ENCODE assay signal across 8 cellular contexts in genomic region chr1:167221126-167221803, GRCh38. TPM values are rescaled to one million over a fixed set of nuclear protein-coding genes. Genes with fewer than 3 reads are reported as not detected.
DNase-seq lines count a peak whose midpoint lies in the region; ATAC-seq and TF ChIP-seq lines count a peak whose summit lies in the region.

No MANE protein-coding gene starts in this region.

- H3K9ac ChIP-seq in SK-N-SH (peak overlapping the region; percentile 86), mucosa of stomach (ENCODE audit: low read length) (peak overlapping the region; percentile 90)

- TF ChIP-seq RAD21 in SK-N-SH (IDR thresholded peaks at IDR 0.05; ENCODE audit: low read length) = no peak

- H3K4me3 ChIP-seq in SK-N-SH (ENCODE audit: low read depth in 2 of 2, low read length in 1 of 2) (peak overlapping the region; percentile 85 to 100), mucosa of stomach (ENCODE audit: low read length) (peak overlapping the region; percentile 65), upper lobe of left lung (peak overlapping the region; percentile 62 to 93 (median 89))

- no peaks in the 10 kb centered on the region for H3K27me3 ChIP-seq in SK-N-SH (ENCODE audit: insufficient read depth)
- H3K27me3 ChIP-seq in mucosa of stomach (ENCODE audit: control insufficient read depth, insufficient read depth, low read length) = no peaks in the 10 kb centered on the region
- H3K27me3 ChIP-seq in upper lobe of left lung = no peaks in the 10 kb centered on the region

- TF ChIP-seq CTCF in SK-N-SH (IDR thresholded peaks at IDR 0.05) (no peak), upper lobe of left lung (IDR thresholded peaks at IDR 0.05) (no peak)

- peak overlapping the region; percentile 73 for H3K4me2 ChIP-seq in SK-N-SH

- peak; percentile 27 for DNase-seq in stimulated activated CD4-positive, alpha-beta T cell treated with anti-CD3 and anti-CD28 coated beads, Interleukin-12 subunit alpha, Interleukin-12 subunit beta, amount 100 ng/mL, for 4 hours
- DNase-seq in stimulated activated CD4-positive, alpha-beta T cell treated with anti-CD3 and anti-CD28 coated beads, Interleukin-2, amount 100 ng/mL, for 48 hours = no peak
- DNase-seq in SK-N-SH = peak; percentile 65
- peak; percentile 20 for DNase-seq in effector CD8-positive, alpha-beta T cell (lab: John Stamatoyannopoulos, UW)
- peak; percentile 25 to 93 for DNase-seq in upper lobe of left lung
- no peak for DNase-seq in GM19238 (ENCODE audit: insufficient read length, low spot score)

- H3K36me3 ChIP-seq in SK-N-SH (replicated peaks in 1 of 2; ENCODE audit: control insufficient read depth in 1 of 2, insufficient read depth in 2 of 2, low read length in 1 of 2) = no peaks in the 10 kb centered on the region
- H3K36me3 ChIP-seq in mucosa of stomach (ENCODE audit: control insufficient read depth, insufficient read depth, low read length) = no peaks in the 10 kb centered on the region
- no peaks in the 10 kb centered on the region for H3K36me3 ChIP-seq in upper lobe of left lung

- peak overlapping the region; percentile 88 for H2AFZ ChIP-seq in SK-N-SH (ENCODE audit: low read depth)

- H4K20me1 ChIP-seq in SK-N-SH (ENCODE audit: insufficient read depth) = no peaks in the 10 kb centered on the region; the same call in 1 of the 2 replicates

- H3K9me2 ChIP-seq in SK-N-SH = no peaks in the 10 kb centered on the region

- TF ChIP-seq POLR2A in upper lobe of left lung (IDR thresholded peaks at IDR 0.05) = peak in 1 of 4 donors; percentile 36

- peak overlapping the region; percentile 74 to 92 for H3K27ac ChIP-seq in SK-N-SH (ENCODE audit: low read depth in 2 of 2, low read length in 1 of 2)
- H3K27ac ChIP-seq in upper lobe of left lung = peak overlapping the region; percentile 96 to 99 (median 98)

- POLR2A ChIA-PET in SK-N-SH (lab: Yijun Ruan, JAX) = no interaction called here

- H3K4me1 ChIP-seq in SK-N-SH (ENCODE audit: control insufficient read depth in 1 of 2, insufficient read depth in 2 of 2, low read depth in 1 of 2, low read length in 1 of 2) (peaks cover 4 to 19% of the 10 kb centered on the region in 2 experiments; a peak in 3 of 4 replicates), mucosa of stomach (ENCODE audit: control insufficient read depth, insufficient read depth, low read length) (peaks cover 4% of the 10 kb centered on the region), upper lobe of left lung (peaks cover 15 to 31% (median 26%) of the 10 kb centered on the region in 4 donors)

- peaks cover 5% of the 10 kb centered on the region for H3F3A ChIP-seq in SK-N-SH (replicated peaks; ENCODE audit: insufficient read depth)

- peak; percentile 15 for ATAC-seq in HG02943 (IDR thresholded peaks at IDR 0.05; ENCODE audit: low read depth, unreplicated experiment)
- ATAC-seq in upper lobe of left lung (ENCODE audit: low FRiP score in 2 of 2) = peak; percentile 11 to 16

- no peaks in the 10 kb centered on the region for H3K9me3 ChIP-seq in SK-N-SH
- H3K9me3 ChIP-seq in mucosa of stomach (ENCODE audit: control insufficient read depth, low read length) = no peaks in the 10 kb centered on the region
- no peaks in the 10 kb centered on the region for H3K9me3 ChIP-seq in upper lobe of left lung

- TF ChIP-seq EP300 in SK-N-SH (IDR thresholded peaks at IDR 0.05; ENCODE audit: borderline replicate concordance in 1 of 2, low read depth in 1 of 2, low read length in 1 of 2) (no peak), upper lobe of left lung (IDR thresholded peaks at IDR 0.05) (no peak)

- H3K79me2 ChIP-seq in SK-N-SH (ENCODE audit: insufficient read depth) = peaks cover 47% of the 10 kb centered on the region

- CTCF ChIA-PET in SK-N-SH (lab: Yijun Ruan, JAX) = interaction anchor here (1.0 to 3.1 kb wide), 8 partner anchors 10 to 336 kb away, joined by 3 to 36 read pairs (median 9); no protein-coding TSS in a partner anchor

- no CpG with 5 or more reads among the region's 83 CpGs for WGBS in SK-N-SH (ENCODE audit: low lambda C conversion rate)
- 0 to 3% methylated on average over 2 to 28 of the region's 83 CpGs for WGBS in upper lobe of left lung, 2 donors

TF ChIP-seq in SK-N-SH, 30 proteins besides CTCF, POLR2A, EP300 and RAD21:
- TF ChIP-seq FOXJ3 (CRISPR knock-in tag; IDR thresholded peaks at IDR 0.05) (no peak), FOSL2 (IDR thresholded peaks at IDR 0.05; ENCODE audit: borderline replicate concordance, low read depth) (no peak), SIN3A (IDR thresholded peaks at IDR 0.05; ENCODE audit: borderline replicate concordance, low read depth, low read length) (no peak), GABPA (IDR thresholded peaks at IDR 0.05; ENCODE audit: low read depth) (no peak), TAF1 (IDR thresholded peaks at IDR 0.05; ENCODE audit: borderline replicate concordance, low read depth, low read length) (no peak), ELF1 (IDR thresholded peaks at IDR 0.05) (no peak), YY1 (IDR thresholded peaks at IDR 0.05; ENCODE audit: low read depth) (no peak; the same call in 1 of the 2 replicates), RFX5 (IDR thresholded peaks at IDR 0.05; ENCODE audit: low read length) (no peak), POLR2AphosphoS5 (IDR thresholded peaks at IDR 0.05; ENCODE audit: low read depth, low read length) (no peak), MXI1 (IDR thresholded peaks at IDR 0.05; ENCODE audit: low read depth, low read length) (no peak)
- TF ChIP-seq, protein P1, sequence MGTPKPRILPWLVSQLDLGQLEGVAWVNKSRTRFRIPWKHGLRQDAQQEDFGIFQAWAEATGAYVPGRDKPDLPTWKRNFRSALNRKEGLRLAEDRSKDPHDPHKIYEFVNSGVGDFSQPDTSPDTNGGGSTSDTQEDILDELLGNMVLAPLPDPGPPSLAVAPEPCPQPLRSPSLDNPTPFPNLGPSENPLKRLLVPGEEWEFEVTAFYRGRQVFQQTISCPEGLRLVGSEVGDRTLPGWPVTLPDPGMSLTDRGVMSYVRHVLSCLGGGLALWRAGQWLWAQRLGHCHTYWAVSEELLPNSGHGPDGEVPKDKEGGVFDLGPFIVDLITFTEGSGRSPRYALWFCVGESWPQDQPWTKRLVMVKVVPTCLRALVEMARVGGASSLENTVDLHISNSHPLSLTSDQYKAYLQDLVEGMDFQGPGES (IDR thresholded peaks at IDR 0.05; ENCODE audit: low read depth, low read length) = no peak
- TF ChIP-seq, protein P2, sequence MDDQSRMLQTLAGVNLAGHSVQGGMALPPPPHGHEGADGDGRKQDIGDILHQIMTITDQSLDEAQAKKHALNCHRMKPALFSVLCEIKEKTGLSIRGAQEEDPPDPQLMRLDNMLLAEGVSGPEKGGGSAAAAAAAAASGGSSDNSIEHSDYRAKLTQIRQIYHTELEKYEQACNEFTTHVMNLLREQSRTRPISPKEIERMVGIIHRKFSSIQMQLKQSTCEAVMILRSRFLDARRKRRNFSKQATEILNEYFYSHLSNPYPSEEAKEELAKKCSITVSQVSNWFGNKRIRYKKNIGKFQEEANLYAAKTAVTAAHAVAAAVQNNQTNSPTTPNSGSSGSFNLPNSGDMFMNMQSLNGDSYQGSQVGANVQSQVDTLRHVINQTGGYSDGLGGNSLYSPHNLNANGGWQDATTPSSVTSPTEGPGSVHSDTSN (IDR thresholded peaks at IDR 0.05) = no peak
- TF ChIP-seq, protein P3, sequence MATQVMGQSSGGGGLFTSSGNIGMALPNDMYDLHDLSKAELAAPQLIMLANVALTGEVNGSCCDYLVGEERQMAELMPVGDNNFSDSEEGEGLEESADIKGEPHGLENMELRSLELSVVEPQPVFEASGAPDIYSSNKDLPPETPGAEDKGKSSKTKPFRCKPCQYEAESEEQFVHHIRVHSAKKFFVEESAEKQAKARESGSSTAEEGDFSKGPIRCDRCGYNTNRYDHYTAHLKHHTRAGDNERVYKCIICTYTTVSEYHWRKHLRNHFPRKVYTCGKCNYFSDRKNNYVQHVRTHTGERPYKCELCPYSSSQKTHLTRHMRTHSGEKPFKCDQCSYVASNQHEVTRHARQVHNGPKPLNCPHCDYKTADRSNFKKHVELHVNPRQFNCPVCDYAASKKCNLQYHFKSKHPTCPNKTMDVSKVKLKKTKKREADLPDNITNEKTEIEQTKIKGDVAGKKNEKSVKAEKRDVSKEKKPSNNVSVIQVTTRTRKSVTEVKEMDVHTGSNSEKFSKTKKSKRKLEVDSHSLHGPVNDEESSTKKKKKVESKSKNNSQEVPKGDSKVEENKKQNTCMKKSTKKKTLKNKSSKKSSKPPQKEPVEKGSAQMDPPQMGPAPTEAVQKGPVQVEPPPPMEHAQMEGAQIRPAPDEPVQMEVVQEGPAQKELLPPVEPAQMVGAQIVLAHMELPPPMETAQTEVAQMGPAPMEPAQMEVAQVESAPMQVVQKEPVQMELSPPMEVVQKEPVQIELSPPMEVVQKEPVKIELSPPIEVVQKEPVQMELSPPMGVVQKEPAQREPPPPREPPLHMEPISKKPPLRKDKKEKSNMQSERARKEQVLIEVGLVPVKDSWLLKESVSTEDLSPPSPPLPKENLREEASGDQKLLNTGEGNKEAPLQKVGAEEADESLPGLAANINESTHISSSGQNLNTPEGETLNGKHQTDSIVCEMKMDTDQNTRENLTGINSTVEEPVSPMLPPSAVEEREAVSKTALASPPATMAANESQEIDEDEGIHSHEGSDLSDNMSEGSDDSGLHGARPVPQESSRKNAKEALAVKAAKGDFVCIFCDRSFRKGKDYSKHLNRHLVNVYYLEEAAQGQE (IDR thresholded peaks at IDR 0.05; ENCODE audit: low read depth, low read length) = no peak

RNA-seq across cellular contexts. Expression of gene POU2F1, which starts 0.6 kb away (rescaled TPM):
- polyA plus RNA-seq in SK-N-SH (2012; rRNA removed) = 1.2 and 1.5 TPM in 2 replicates
- polyA plus RNA-seq in SK-N-SH (2012; cell fraction: cytosol; rRNA removed) = 0.82 and 0.96 TPM in 2 replicates
- 4.1 and 7.3 TPM in 2 replicates for polyA plus RNA-seq in SK-N-SH (2012; cell fraction: nucleus; rRNA removed)
- total RNA-seq in upper lobe of left lung = 10 to 100 TPM in 5 of 6 donors, 1 to 10 TPM in 1; 9.1 to 26.8 (median 15.6) TPM

Comparison
In these comparisons a context has a peak if more than half of its experiments do, and no peak if none do; other contexts are left out.
1. DNase-seq: peak in stimulated activated CD4-positive, alpha-beta T cell treated with anti-CD3 and anti-CD28 coated beads, Interleukin-12 subunit alpha, Interleukin-12 subunit beta, amount 100 ng/mL, for 4 hours (single experiment), SK-N-SH (single experiment), effector CD8-positive, alpha-beta T cell (single experiment) and upper lobe of left lung (2 of 2); none in stimulated activated CD4-positive, alpha-beta T cell treated with anti-CD3 and anti-CD28 coated beads, Interleukin-2, amount 100 ng/mL, for 48 hours (0 of 2) and GM19238 (single experiment).
2. Peak in every context shown above with its lines, with median percentiles within 50 percentile points of each other: H3K4me3 ChIP-seq.